Comparison of ENCODE assay signal across 39 cellular contexts in the genomic region with DNA sequence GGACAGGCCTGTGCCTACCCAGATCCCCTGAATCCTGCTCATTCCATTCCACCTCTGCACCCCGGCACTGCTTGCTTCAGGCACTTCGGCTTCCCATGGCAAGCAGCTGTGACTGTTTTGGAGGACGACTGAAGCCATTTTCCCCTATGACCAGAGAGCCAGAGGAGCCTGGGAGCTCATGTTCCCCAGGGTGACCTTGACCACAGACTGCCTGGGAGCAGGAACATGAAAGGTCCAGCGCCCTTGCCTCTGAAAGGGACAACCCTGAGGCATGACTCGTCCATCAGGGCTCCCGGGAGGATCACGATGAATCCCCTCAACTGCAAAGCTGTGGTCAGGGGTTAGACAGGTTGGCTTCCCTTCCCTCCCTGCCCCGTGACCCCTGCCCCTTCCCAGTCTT. TPM values are rescaled to one million over a fixed set of nuclear protein-coding genes. Genes with fewer than 3 reads are reported as not detected.
"Had no signal": no experiment of that assay in that cellular context is flagged by ENCODE, and none has a peak within 500 bp of the region (broad histone marks: within the 10 kb centered on the region; RNA-seq: fewer than 3 reads in every experiment).

No MANE protein-coding gene starts in this region.

- DNase-seq: activated B cell treated with CpG ODN at 0.5 μM for 24 hours; activated CD4-positive, alpha-beta memory T cell treated with anti-CD3 and anti-CD28 coated beads for 36 hours; activated CD4-positive, alpha-beta T cell treated with anti-CD3 and anti-CD28 coated beads for 4 hours; activated CD4-positive, alpha-beta T cell treated with anti-CD3 and anti-CD28 coated beads, Interleukin-2, amount 10 ng/mL, durations not matched to agents 24 days and 14 days; activated CD4-positive, alpha-beta T cell treated with anti-CD3 and anti-CD28 coated beads, Interleukin-2, amount 50 U/mL, for 1 hour; activated CD4-positive, alpha-beta T cell treated with anti-CD3 and anti-CD28 coated beads, Interleukin-2, amount 50 U/mL, for 4 hours; activated CD4-positive, CD25-positive, alpha-beta regulatory T cell treated with anti-CD3 and anti-CD28 coated beads, Interleukin-2, amount 50 U/mL, for 72 hours; activated CD8-positive, alpha-beta memory T cell treated with anti-CD3 and anti-CD28 coated beads, Interleukin-2, amount 50 U/mL, for 4 hours; activated CD8-positive, alpha-beta T cell treated with anti-CD3 and anti-CD28 coated beads for 36 hours; activated effector memory CD4-positive, alpha-beta T cell treated with anti-CD3 and anti-CD28 coated beads, Interleukin-2, amount 50 U/mL, for 16 hours; activated gamma-delta T cell treated with Interleukin-2 at 50 U/mL for 16 hours; activated naive CD4-positive, alpha-beta T cell; activated naive CD4-positive, alpha-beta T cell treated with anti-CD3 and anti-CD28 coated beads for 36 hours; activated naive CD4-positive, alpha-beta T cell treated with anti-CD3 and anti-CD28 coated beads, Interleukin-2, amount 50 U/mL, for 16 hours; activated naive CD8-positive, alpha-beta T cell treated with anti-CD3 and anti-CD28 coated beads for 36 hours; activated T-cell treated with anti-CD3 and anti-CD28 coated beads for 4 hours; activated T-cell treated with anti-CD3 and anti-CD28 coated beads, Interleukin-2, amount 50 U/mL, for 1 hour; activated T-cell treated with anti-CD3 and anti-CD28 coated beads, Interleukin-2, amount 50 U/mL, for 4 hours; activated T-cell treated with anti-CD3 and anti-CD28 coated beads, Interleukin-2, amount 50 U/mL, for 72 hours; adrenal gland; amniotic stem cell; aorta; body of pancreas; brain microvascular endothelial cell; central memory CD4-positive, alpha-beta T cell; T-helper 1 cell; T-helper 2 cell; T-helper 9 cell had no signal

- H3K4me1 Mint-ChIP-seq: activated B cell treated with CpG ODN at 0.5 μM for 24 hours; activated CD4-positive, alpha-beta T cell treated with anti-CD3 and anti-CD28 coated beads, Interleukin-2, amount 10 ng/mL, durations not matched to agents 24 days and 14 days; activated T-helper 17 cell treated with anti-CD3 and anti-CD28 coated beads, Interleukin-2, amount 50 U/mL, for 72 hours had no signal

- H3K27ac ChIP-seq: adrenal gland, body of pancreas, brain microvascular endothelial cell, breast epithelium, VCaP had no signal

- H3K36me3 Mint-ChIP-seq: activated CD4-positive, alpha-beta memory T cell treated with anti-CD3 and anti-CD28 coated beads for 36 hours; activated naive CD4-positive, alpha-beta T cell treated with anti-CD3 and anti-CD28 coated beads, Interleukin-2, amount 50 U/mL, for 72 hours; activated naive CD8-positive, alpha-beta T cell treated with anti-CD3 and anti-CD28 coated beads for 36 hours had no signal

- H3K36me3 ChIP-seq: adrenal gland, brain microvascular endothelial cell, breast epithelium had no signal

- H3K27ac Mint-ChIP-seq: activated B cell treated with CpG ODN at 0.5 μM for 24 hours; activated CD4-positive, alpha-beta memory T cell treated with anti-CD3 and anti-CD28 coated beads for 36 hours; activated CD4-positive, alpha-beta T cell treated with anti-CD3 and anti-CD28 coated beads, Interleukin-2, amount 10 ng/mL, durations not matched to agents 24 days and 14 days; activated CD8-positive, alpha-beta T cell treated with anti-CD3 and anti-CD28 coated beads for 36 hours; activated naive CD4-positive, alpha-beta T cell treated with anti-CD3 and anti-CD28 coated beads for 36 hours; activated naive CD4-positive, alpha-beta T cell treated with anti-CD3 and anti-CD28 coated beads, Interleukin-2, amount 50 U/mL, for 72 hours; activated naive CD8-positive, alpha-beta T cell treated with anti-CD3 and anti-CD28 coated beads for 36 hours; activated T-cell treated with anti-CD3 and anti-CD28 coated beads, Interleukin-2, amount 50 U/mL, for 72 hours; activated T-helper 1 cell treated with anti-CD3 and anti-CD28 coated beads, Interleukin-12 subunit alpha, Interleukin-12 subunit beta, Interleukin-2, Interleukin-4 antibody, amounts not matched to agents 30 ng/mL and 10 ng/mL and 1 ng/mL, durations not matched to agents 14 hours and 24 hours and 36 hours; activated T-helper 17 cell treated with anti-CD3 and anti-CD28 coated beads, Interleukin-2, amount 50 U/mL, for 72 hours; T-helper 1 cell treated with Interleukin-12 subunit alpha and Interleukin-12 subunit beta and Interleukin-4 antibody, amounts not matched to agents 30 μg/mL and 1 μg/mL, for 36 hours; T-helper 2 cell treated with Interferon-gamma antibody and Interleukin-4, amounts not matched to agents 5 μg/mL and 100 μg/mL, for 36 hours had no signal

- H3K4me3 Mint-ChIP-seq: activated B cell treated with CpG ODN at 0.5 μM for 24 hours; activated CD4-positive, alpha-beta memory T cell treated with anti-CD3 and anti-CD28 coated beads for 36 hours; activated CD4-positive, alpha-beta T cell treated with anti-CD3 and anti-CD28 coated beads, Interleukin-2, amount 10 ng/mL, durations not matched to agents 24 days and 14 days; activated CD8-positive, alpha-beta T cell treated with anti-CD3 and anti-CD28 coated beads for 36 hours; activated naive CD4-positive, alpha-beta T cell treated with anti-CD3 and anti-CD28 coated beads for 36 hours; activated naive CD8-positive, alpha-beta T cell treated with anti-CD3 and anti-CD28 coated beads for 36 hours; activated T-cell treated with anti-CD3 and anti-CD28 coated beads, Interleukin-2, amount 50 U/mL, for 4 hours; activated T-cell treated with anti-CD3 and anti-CD28 coated beads, Interleukin-2, amount 50 U/mL, for 72 hours; activated T-helper 1 cell treated with anti-CD3 and anti-CD28 coated beads, Interleukin-12 subunit alpha, Interleukin-12 subunit beta, Interleukin-2, Interleukin-4 antibody, amounts not matched to agents 30 ng/mL and 10 ng/mL and 1 ng/mL, durations not matched to agents 14 hours and 24 hours and 36 hours; activated T-helper 17 cell treated with anti-CD3 and anti-CD28 coated beads, Interleukin-2, amount 50 U/mL, for 72 hours; T-helper 1 cell treated with Interleukin-12 subunit alpha and Interleukin-12 subunit beta and Interleukin-4 antibody, amounts not matched to agents 30 μg/mL and 1 μg/mL, for 36 hours; T-helper 2 cell treated with Interferon-gamma antibody and Interleukin-4, amounts not matched to agents 5 μg/mL and 100 μg/mL, for 36 hours had no signal

- H3K4me3 ChIP-seq: adrenal gland, body of pancreas, breast epithelium had no signal

- ATAC-seq: activated CD8-positive, alpha-beta T cell treated with anti-CD3 and anti-CD28 coated beads for 36 hours; activated naive CD4-positive, alpha-beta T cell treated with anti-CD3 and anti-CD28 coated beads, Interleukin-2, amount 50 U/mL, for 72 hours; activated T-cell treated with anti-CD3 and anti-CD28 coated beads, Interleukin-2, amount 50 U/mL, for 4 hours; activated T-cell treated with anti-CD3 and anti-CD28 coated beads, Interleukin-2, amount 50 U/mL, for 72 hours; activated T-helper 17 cell treated with anti-CD3 and anti-CD28 coated beads, Interleukin-2, amount 50 U/mL, for 72 hours; body of pancreas had no signal

- H3K4me1 ChIP-seq: adrenal gland, body of pancreas, breast epithelium had no signal

- H3K9me3 Mint-ChIP-seq: activated B cell treated with CpG ODN at 0.5 μM for 24 hours; activated CD4-positive, alpha-beta memory T cell treated with anti-CD3 and anti-CD28 coated beads for 36 hours; activated CD4-positive, alpha-beta T cell treated with anti-CD3 and anti-CD28 coated beads, Interleukin-2, amount 10 ng/mL, durations not matched to agents 24 days and 14 days; activated CD8-positive, alpha-beta T cell treated with anti-CD3 and anti-CD28 coated beads for 36 hours; activated naive CD4-positive, alpha-beta T cell treated with anti-CD3 and anti-CD28 coated beads for 36 hours; activated naive CD4-positive, alpha-beta T cell treated with anti-CD3 and anti-CD28 coated beads, Interleukin-2, amount 50 U/mL, for 72 hours; activated naive CD8-positive, alpha-beta T cell treated with anti-CD3 and anti-CD28 coated beads for 36 hours; activated T-cell treated with anti-CD3 and anti-CD28 coated beads, Interleukin-2, amount 50 U/mL, for 4 hours; activated T-cell treated with anti-CD3 and anti-CD28 coated beads, Interleukin-2, amount 50 U/mL, for 72 hours; activated T-helper 1 cell treated with anti-CD3 and anti-CD28 coated beads, Interleukin-12 subunit alpha, Interleukin-12 subunit beta, Interleukin-2, Interleukin-4 antibody, amounts not matched to agents 30 ng/mL and 10 ng/mL and 1 ng/mL, durations not matched to agents 14 hours and 24 hours and 36 hours; activated T-helper 17 cell treated with anti-CD3 and anti-CD28 coated beads, Interleukin-2, amount 50 U/mL, for 72 hours; T-helper 1 cell treated with Interleukin-12 subunit alpha and Interleukin-12 subunit beta and Interleukin-4 antibody, amounts not matched to agents 30 μg/mL and 1 μg/mL, for 36 hours; T-helper 2 cell treated with Interferon-gamma antibody and Interleukin-4, amounts not matched to agents 5 μg/mL and 100 μg/mL, for 36 hours had no signal

- FAIRE-seq: astrocyte, TTC549 had no signal

- H3K9me3 ChIP-seq: adrenal gland, body of pancreas, breast epithelium had no signal

RNA-seq across cellular contexts. Expression of gene HMX3, which starts 16.7 kb away (rescaled TPM):
- total RNA-seq: activated B cell treated with CpG ODN at 0.5 μM for 24 hours; activated CD4-positive, alpha-beta T cell treated with anti-CD3 and anti-CD28 coated beads, Interleukin-2, amount 10 ng/mL, durations not matched to agents 24 days and 14 days; activated T-helper 1 cell treated with anti-CD3 and anti-CD28 coated beads, Interleukin-12 subunit alpha, Interleukin-12 subunit beta, Interleukin-2, Interleukin-4 antibody, amounts not matched to agents 30 ng/mL and 10 ng/mL and 1 ng/mL, durations not matched to agents 14 hours and 24 hours and 36 hours; aorta; astrocyte; body of pancreas; breast epithelium; cardiac septum had no signal
- polyA plus RNA-seq: adrenal gland, aorta had no signal

RNA-seq across cellular contexts. Expression of gene HMX2, which starts 28.9 kb away (rescaled TPM):
- total RNA-seq: activated CD4-positive, alpha-beta T cell treated with anti-CD3 and anti-CD28 coated beads, Interleukin-2, amount 10 ng/mL, durations not matched to agents 24 days and 14 days; activated CD8-positive, alpha-beta memory T cell treated with anti-CD3 and anti-CD28 coated beads for 36 hours; activated T-helper 1 cell treated with anti-CD3 and anti-CD28 coated beads, Interleukin-12 subunit alpha, Interleukin-12 subunit beta, Interleukin-2, Interleukin-4 antibody, amounts not matched to agents 30 ng/mL and 10 ng/mL and 1 ng/mL, durations not matched to agents 14 hours and 24 hours and 36 hours; adrenal gland; aorta; astrocyte; body of pancreas; breast epithelium; cardiac septum had no signal
- polyA plus RNA-seq: adrenal gland, aorta had no signal
